ENCODE assay signal across 1 cellular context in the genomic region with DNA sequence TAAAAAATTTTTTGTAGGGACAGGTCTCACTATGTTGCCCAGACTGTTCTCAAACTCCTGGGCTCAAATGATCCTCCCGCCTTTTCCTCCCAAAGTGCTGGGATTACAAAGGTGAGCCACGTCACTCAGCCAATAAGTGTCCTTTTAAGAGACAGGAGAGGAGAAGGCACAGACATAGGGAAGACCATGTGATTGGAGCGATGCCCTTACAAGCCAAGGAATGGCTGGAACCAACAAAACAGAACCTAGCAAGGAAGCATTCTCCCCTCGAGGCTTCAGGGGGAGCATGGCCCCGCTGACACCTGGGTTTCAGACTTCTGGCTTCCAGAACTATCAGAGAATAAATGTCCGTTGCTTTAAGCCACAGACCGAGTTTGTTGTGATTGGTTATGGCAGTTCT.
TF ChIP-seq lines count a peak whose summit lies in the region.

No MANE protein-coding gene starts in this region.

TF ChIP-seq in liver, 16 proteins besides CTCF, POLR2A, EP300 and RAD21 (continued from another document):
- TF ChIP-seq HNF4A (conservative IDR thresholded peaks at IDR 0.05) = no peak
- TF ChIP-seq FOXA1 (IDR thresholded peaks at IDR 0.05) = no peak
- no peak for TF ChIP-seq SP1 (IDR thresholded peaks at IDR 0.05)
- no peak for TF ChIP-seq RXRA (IDR thresholded peaks at IDR 0.05)
- TF ChIP-seq, protein P1, sequence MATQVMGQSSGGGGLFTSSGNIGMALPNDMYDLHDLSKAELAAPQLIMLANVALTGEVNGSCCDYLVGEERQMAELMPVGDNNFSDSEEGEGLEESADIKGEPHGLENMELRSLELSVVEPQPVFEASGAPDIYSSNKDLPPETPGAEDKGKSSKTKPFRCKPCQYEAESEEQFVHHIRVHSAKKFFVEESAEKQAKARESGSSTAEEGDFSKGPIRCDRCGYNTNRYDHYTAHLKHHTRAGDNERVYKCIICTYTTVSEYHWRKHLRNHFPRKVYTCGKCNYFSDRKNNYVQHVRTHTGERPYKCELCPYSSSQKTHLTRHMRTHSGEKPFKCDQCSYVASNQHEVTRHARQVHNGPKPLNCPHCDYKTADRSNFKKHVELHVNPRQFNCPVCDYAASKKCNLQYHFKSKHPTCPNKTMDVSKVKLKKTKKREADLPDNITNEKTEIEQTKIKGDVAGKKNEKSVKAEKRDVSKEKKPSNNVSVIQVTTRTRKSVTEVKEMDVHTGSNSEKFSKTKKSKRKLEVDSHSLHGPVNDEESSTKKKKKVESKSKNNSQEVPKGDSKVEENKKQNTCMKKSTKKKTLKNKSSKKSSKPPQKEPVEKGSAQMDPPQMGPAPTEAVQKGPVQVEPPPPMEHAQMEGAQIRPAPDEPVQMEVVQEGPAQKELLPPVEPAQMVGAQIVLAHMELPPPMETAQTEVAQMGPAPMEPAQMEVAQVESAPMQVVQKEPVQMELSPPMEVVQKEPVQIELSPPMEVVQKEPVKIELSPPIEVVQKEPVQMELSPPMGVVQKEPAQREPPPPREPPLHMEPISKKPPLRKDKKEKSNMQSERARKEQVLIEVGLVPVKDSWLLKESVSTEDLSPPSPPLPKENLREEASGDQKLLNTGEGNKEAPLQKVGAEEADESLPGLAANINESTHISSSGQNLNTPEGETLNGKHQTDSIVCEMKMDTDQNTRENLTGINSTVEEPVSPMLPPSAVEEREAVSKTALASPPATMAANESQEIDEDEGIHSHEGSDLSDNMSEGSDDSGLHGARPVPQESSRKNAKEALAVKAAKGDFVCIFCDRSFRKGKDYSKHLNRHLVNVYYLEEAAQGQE (IDR thresholded peaks at IDR 0.05) = no peak
- no peak for TF ChIP-seq JUND (IDR thresholded peaks at IDR 0.05)
- no peak for TF ChIP-seq GABPA (IDR thresholded peaks at IDR 0.05 in 1 of 2, conservative IDR thresholded peaks at IDR 0.05 in 1 of 2)
